In the genomic region with DNA sequence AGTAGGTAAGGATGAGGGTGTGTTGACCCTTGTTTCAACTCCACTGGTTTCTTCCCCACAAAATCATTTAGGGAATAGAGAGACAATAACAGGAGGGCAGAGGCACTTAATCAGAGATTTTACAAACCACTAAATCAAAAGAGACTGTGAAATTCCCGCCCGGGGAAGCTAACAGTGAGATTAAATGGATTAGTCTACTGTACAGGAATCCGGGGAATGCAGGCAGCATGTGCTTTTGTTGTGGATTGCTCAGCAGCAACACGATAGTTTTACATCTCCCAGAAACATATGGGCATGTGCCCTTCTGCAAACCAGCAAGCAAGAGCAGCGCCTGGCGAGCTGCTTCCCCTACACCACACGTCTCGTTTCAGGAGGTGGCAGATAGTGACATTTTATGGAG, we compare ENCODE assay signal across 1 cellular context.
TF ChIP-seq lines count a peak whose summit lies in the region.

No MANE protein-coding gene starts in this region.

TF ChIP-seq in GM23338, 12 proteins besides CTCF, POLR2A, EP300 and RAD21 (continued from another document):
- TF ChIP-seq, protein P1, sequence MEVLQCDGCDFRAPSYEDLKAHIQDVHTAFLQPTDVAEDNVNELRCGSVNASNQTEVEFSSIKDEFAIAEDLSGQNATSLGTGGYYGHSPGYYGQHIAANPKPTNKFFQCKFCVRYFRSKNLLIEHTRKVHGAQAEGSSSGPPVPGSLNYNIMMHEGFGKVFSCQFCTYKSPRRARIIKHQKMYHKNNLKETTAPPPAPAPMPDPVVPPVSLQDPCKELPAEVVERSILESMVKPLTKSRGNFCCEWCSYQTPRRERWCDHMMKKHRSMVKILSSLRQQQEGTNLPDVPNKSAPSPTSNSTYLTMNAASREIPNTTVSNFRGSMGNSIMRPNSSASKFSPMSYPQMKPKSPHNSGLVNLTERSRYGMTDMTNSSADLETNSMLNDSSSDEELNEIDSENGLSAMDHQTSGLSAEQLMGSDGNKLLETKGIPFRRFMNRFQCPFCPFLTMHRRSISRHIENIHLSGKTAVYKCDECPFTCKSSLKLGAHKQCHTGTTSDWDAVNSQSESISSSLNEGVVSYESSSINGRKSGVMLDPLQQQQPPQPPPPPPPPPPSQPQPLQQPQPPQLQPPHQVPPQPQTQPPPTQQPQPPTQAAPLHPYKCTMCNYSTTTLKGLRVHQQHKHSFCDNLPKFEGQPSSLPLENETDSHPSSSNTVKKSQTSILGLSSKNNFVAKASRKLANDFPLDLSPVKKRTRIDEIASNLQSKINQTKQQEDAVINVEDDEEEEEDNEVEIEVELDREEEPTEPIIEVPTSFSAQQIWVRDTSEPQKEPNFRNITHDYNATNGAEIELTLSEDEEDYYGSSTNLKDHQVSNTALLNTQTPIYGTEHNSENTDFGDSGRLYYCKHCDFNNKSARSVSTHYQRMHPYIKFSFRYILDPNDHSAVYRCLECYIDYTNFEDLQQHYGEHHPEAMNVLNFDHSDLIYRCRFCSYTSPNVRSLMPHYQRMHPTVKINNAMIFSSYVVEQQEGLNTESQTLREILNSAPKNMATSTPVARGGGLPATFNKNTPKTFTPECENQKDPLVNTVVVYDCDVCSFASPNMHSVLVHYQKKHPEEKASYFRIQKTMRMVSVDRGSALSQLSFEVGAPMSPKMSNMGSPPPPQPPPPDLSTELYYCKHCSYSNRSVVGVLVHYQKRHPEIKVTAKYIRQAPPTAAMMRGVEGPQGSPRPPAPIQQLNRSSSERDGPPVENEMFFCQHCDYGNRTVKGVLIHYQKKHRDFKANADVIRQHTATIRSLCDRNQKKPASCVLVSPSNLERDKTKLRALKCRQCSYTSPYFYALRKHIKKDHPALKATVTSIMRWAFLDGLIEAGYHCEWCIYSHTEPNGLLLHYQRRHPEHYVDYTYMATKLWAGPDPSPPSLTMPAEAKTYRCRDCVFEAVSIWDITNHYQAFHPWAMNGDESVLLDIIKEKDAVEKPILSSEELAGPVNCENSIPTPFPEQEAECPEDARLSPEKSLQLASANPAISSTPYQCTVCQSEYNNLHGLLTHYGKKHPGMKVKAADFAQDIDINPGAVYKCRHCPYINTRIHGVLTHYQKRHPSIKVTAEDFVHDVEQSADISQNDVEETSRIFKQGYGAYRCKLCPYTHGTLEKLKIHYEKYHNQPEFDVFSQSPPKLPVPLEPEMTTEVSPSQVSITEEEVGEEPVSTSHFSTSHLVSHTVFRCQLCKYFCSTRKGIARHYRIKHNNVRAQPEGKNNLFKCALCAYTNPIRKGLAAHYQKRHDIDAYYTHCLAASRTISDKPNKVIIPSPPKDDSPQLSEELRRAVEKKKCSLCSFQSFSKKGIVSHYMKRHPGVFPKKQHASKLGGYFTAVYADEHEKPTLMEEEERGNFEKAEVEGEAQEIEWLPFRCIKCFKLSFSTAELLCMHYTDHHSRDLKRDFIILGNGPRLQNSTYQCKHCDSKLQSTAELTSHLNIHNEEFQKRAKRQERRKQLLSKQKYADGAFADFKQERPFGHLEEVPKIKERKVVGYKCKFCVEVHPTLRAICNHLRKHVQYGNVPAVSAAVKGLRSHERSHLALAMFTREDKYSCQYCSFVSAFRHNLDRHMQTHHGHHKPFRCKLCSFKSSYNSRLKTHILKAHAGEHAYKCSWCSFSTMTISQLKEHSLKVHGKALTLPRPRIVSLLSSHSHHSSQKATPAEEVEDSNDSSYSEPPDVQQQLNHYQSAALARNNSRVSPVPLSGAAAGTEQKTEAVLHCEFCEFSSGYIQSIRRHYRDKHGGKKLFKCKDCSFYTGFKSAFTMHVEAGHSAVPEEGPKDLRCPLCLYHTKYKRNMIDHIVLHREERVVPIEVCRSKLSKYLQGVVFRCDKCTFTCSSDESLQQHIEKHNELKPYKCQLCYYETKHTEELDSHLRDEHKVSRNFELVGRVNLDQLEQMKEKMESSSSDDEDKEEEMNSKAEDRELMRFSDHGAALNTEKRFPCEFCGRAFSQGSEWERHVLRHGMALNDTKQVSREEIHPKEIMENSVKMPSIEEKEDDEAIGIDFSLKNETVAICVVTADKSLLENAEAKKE (CRISPR knock-in tag; IDR thresholded peaks at IDR 0.05) = no peak
